ENCODE assay signal across 9 cellular contexts in the genomic region with DNA sequence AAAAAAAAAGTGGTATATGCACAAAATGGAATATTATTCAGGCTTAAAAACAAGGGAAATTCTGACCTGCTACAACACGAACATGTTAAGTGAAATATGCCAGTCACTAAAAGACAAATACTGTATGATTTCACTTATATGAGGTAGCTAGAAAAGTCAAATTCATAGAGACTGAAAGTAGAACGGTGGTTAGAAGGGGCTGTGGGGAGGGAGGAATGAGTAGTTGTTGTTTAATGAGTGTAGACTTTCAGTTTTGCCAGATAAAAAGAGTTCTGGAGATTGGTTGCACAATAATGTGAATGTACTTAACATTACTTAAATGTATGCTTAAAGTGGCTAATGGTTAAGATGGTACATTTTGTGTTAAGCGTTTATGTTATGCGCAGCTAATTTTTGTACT.
DNase-seq lines count a peak whose midpoint lies in the region; ATAC-seq and TF ChIP-seq lines count a peak whose summit lies in the region.
"Had no signal": no experiment of that assay in that cellular context is flagged by ENCODE, and none has a peak within 500 bp of the region (broad histone marks: within the 10 kb centered on the region; RNA-seq: fewer than 3 reads in every experiment).

No MANE protein-coding gene starts in this region.

- peak overlapping the region; percentile 58 for H3K27ac Mint-ChIP-seq in stimulated activated naive CD8-positive, alpha-beta T cell treated with anti-CD3 and anti-CD28 coated beads, Interleukin-15, Interleukin-2, amounts not matched to agents 100 ng/mL and 50 ng/mL, for 24 hours
- H3K27ac Mint-ChIP-seq in immature natural killer cell (peak overlapping the region in 1 of 6 donors; percentile 70), mesothelial cell of epicardium (no peak overlapping the region)

- peaks cover 58% of the 10 kb centered on the region for H3K4me1 Mint-ChIP-seq in stimulated activated naive CD8-positive, alpha-beta T cell treated with anti-CD3 and anti-CD28 coated beads, Interleukin-15, Interleukin-2, amounts not matched to agents 100 ng/mL and 50 ng/mL, for 24 hours (ENCODE audit: low read depth)
- H3K4me1 Mint-ChIP-seq in immature natural killer cell (peaks cover 43 to 52% of the 10 kb centered on the region in 2 donors), mesothelial cell of epicardium (peaks cover under 1% of the 10 kb centered on the region)

- no peak overlapping the region for H3K4me3 Mint-ChIP-seq in stimulated activated naive CD8-positive, alpha-beta T cell treated with anti-CD3 and anti-CD28 coated beads, Interleukin-15, Interleukin-2, amounts not matched to agents 100 ng/mL and 50 ng/mL, for 24 hours
- H3K4me3 Mint-ChIP-seq in immature natural killer cell (peak overlapping the region in 1 of 5 donors; percentile 44), mesothelial cell of epicardium (no peak overlapping the region)

- peak in 2 of 3 donors; percentile 20 to 39 for DNase-seq in stimulated activated CD4-positive, alpha-beta T cell treated with anti-CD3 and anti-CD28 coated beads, Interleukin-12 subunit alpha, Interleukin-12 subunit beta, amount 100 ng/mL, for 48 hours (ENCODE audit: low read depth in 2 of 3, low spot score in 1 of 3)
- no peak for DNase-seq in stimulated activated CD4-positive, alpha-beta T cell treated with anti-CD3 and anti-CD28 coated beads, Interleukin-12 subunit alpha, Interleukin-12 subunit beta, amount 100 ng/mL, for 4 hours
- DNase-seq in immature natural killer cell (no peak), mesothelial cell of epicardium (ENCODE audit: low spot score in 2 of 2, unreplicated experiment in 2 of 2) (no peak), inferior parietal cortex (ENCODE audit: extremely low spot score) (no peak)
- DNase-seq: kidney glomerular epithelial cell had no signal

- H3K9me3 Mint-ChIP-seq in stimulated activated naive CD8-positive, alpha-beta T cell treated with anti-CD3 and anti-CD28 coated beads, Interleukin-15, Interleukin-2, amounts not matched to agents 100 ng/mL and 50 ng/mL, for 24 hours: no peaks in the 10 kb centered on the region
- H3K9me3 Mint-ChIP-seq in immature natural killer cell (peaks cover 0 to 2% (median 0%) of the 10 kb centered on the region in 6 donors), mesothelial cell of epicardium (no peaks in the 10 kb centered on the region)

- H3K36me3 Mint-ChIP-seq in stimulated activated naive CD8-positive, alpha-beta T cell treated with anti-CD3 and anti-CD28 coated beads, Interleukin-15, Interleukin-2, amounts not matched to agents 100 ng/mL and 50 ng/mL, for 24 hours (ENCODE audit: low read depth): no peaks in the 10 kb centered on the region
- peaks cover 0 to 6% (median 0%) of the 10 kb centered on the region in 3 donors for H3K36me3 Mint-ChIP-seq in immature natural killer cell
- H3K36me3 Mint-ChIP-seq in mesothelial cell of epicardium: no peaks in the 10 kb centered on the region

- ATAC-seq in HG02623 (IDR thresholded peaks at IDR 0.05; ENCODE audit: unreplicated experiment) (peak; percentile 51), HG03558 (IDR thresholded peaks at IDR 0.05; ENCODE audit: extremely low read depth, unreplicated experiment) (peak; percentile 31)

- H3K27me3 Mint-ChIP-seq in stimulated activated naive CD8-positive, alpha-beta T cell treated with anti-CD3 and anti-CD28 coated beads, Interleukin-15, Interleukin-2, amounts not matched to agents 100 ng/mL and 50 ng/mL, for 24 hours: peaks cover 10% of the 10 kb centered on the region
- H3K27me3 Mint-ChIP-seq in immature natural killer cell (ENCODE audit: low read depth in 3 of 3): peaks cover 6 to 11% (median 9%) of the 10 kb centered on the region in 3 donors
- H3K27me3 Mint-ChIP-seq in mesothelial cell of epicardium (ENCODE audit: low read depth): no peaks in the 10 kb centered on the region

- TF ChIP-seq CTCF in mesothelial cell of epicardium (IDR thresholded peaks at IDR 0.05; ENCODE audit: unreplicated experiment): no peak

Comparison
In these comparisons a context has a peak if more than half of its experiments do, and no peak if none do; other contexts are left out.
1. DNase-seq: peak in stimulated activated CD4-positive, alpha-beta T cell treated with anti-CD3 and anti-CD28 coated beads, Interleukin-12 subunit alpha, Interleukin-12 subunit beta, amount 100 ng/mL, for 48 hours (2 of 3); none in stimulated activated CD4-positive, alpha-beta T cell treated with anti-CD3 and anti-CD28 coated beads, Interleukin-12 subunit alpha, Interleukin-12 subunit beta, amount 100 ng/mL, for 4 hours (single experiment), immature natural killer cell (0 of 3), mesothelial cell of epicardium (0 of 2) and inferior parietal cortex (single experiment).